15 cellular contexts compared by ENCODE assay signal in genomic region chr20:10735195-10735949, GRCh38.
"Had no signal": no experiment of that assay in that cellular context is flagged by ENCODE, and none has a peak within 500 bp of the region (broad histone marks: within the 10 kb centered on the region; RNA-seq: fewer than 3 reads in every experiment).

No MANE protein-coding gene starts in this region.

- DNase-seq: activated B cell treated with CpG ODN at 0.5 μM for 24 hours; activated CD4-positive, alpha-beta T cell treated with anti-CD3 and anti-CD28 coated beads, Interleukin-2, amount 10 ng/mL, durations not matched to agents 24 days and 14 days; activated CD8-positive, alpha-beta memory T cell treated with anti-CD3 and anti-CD28 coated beads, Interleukin-2, amount 50 U/mL, for 48 hours; anterior cingulate cortex; brain microvascular endothelial cell; dermis blood vessel endothelial cell; effector memory CD8-positive, alpha-beta T cell; gastrocnemius medialis; mucosa of descending colon; occipital lobe; SJCRH30; stimulated activated CD4-positive, alpha-beta T cell treated with anti-CD3 and anti-CD28 coated beads, Interleukin-2, amount 100 ng/mL, for 48 hours had no signal

- H3K4me1 ChIP-seq: gastrocnemius medialis, SJCRH30 had no signal

- H3K9me3 ChIP-seq: gastrocnemius medialis, heart left ventricle, mucosa of descending colon, SJCRH30 had no signal

- ATAC-seq: effector memory CD8-positive, alpha-beta T cell; gastrocnemius medialis; mucosa of descending colon; natural killer cell treated with Interleukin-12 subunit alpha and Interleukin-12 subunit beta and Interleukin-15 and Interleukin-18, amount 100 ng/mL, for 72 hours had no signal

- H3K27me3 ChIP-seq: brain microvascular endothelial cell, gastrocnemius medialis, heart left ventricle had no signal

- H3K36me3 ChIP-seq: brain microvascular endothelial cell, gastrocnemius medialis, heart left ventricle, SJCRH30 had no signal

- FAIRE-seq: TTC549 had no signal

- H3K4me3 ChIP-seq: gastrocnemius medialis, heart left ventricle, mucosa of descending colon, SJCRH30 had no signal

- H3K27ac ChIP-seq: brain microvascular endothelial cell, gastrocnemius medialis, SJCRH30 had no signal
